Comparison of ENCODE assay signal across 21 cellular contexts in genomic region chr1:6099297-6099696, GRCh38. TPM values are rescaled to one million over a fixed set of nuclear protein-coding genes. Genes with fewer than 3 reads are reported as not detected.
DNase-seq lines count a peak whose midpoint lies in the region; ATAC-seq, FAIRE-seq and TF ChIP-seq lines count a peak whose summit lies in the region.
"Had no signal": no experiment of that assay in that cellular context is flagged by ENCODE, and none has a peak within 500 bp of the region (broad histone marks: within the 10 kb centered on the region; RNA-seq: fewer than 3 reads in every experiment).

No MANE protein-coding gene starts in this region.

- H3K79me1 ChIP-seq in neuronal stem cell (ENCODE audit: low read depth, low read length), result peaks cover 1% of the 10 kb centered on the region

- no peak for TF ChIP-seq CTCF in right atrium auricular region (IDR thresholded peaks at IDR 0.05)
- TF ChIP-seq CTCF in K562 (IDR thresholded peaks at IDR 0.05 in 2 of 3, conservative IDR thresholded peaks at IDR 0.05 in 1 of 3; ENCODE audit: insufficient read depth in 2 of 3, low read depth in 1 of 3, low read length in 3 of 3), result no peak
- no peak for TF ChIP-seq CTCF in vagina (IDR thresholded peaks at IDR 0.05)

- H2BK12ac ChIP-seq in neuronal stem cell (ENCODE audit: low read length), result no peak overlapping the region

- POLR2A ChIA-PET in K562 (lab: Yijun Ruan, JAX), result interaction anchor here (0.6 kb wide), 1 partner anchor 49 kb away, joined by 3 read pairs; no protein-coding TSS in a partner anchor

- WGBS in K562 (ENCODE audit: insufficient coverage, low coverage, missing lambda C conversion rate), result 13% methylated on average over 15 of the region's 15 CpGs
- no CpG with 5 or more reads among the region's 15 CpGs for WGBS in neuronal stem cell (ENCODE audit: extremely low coverage in 2 of 2, insufficient read length in 2 of 2, insufficient replicate concordance in 1 of 2), 2 donors

- no peaks in the 10 kb centered on the region for H3K79me2 ChIP-seq in K562 (ENCODE audit: control insufficient read depth, insufficient read depth, low read length)

- H3K9me3 ChIP-seq in right atrium auricular region (no peaks in the 10 kb centered on the region), K562 (replicated peaks; ENCODE audit: control insufficient read depth, insufficient read depth, low read depth, low read length) (no peaks in the 10 kb centered on the region), neuronal stem cell (replicated peaks in 1 of 2; ENCODE audit: control insufficient read depth in 2 of 2, insufficient read depth in 1 of 2, low read depth in 1 of 2, low read length in 2 of 2) (no peaks in the 10 kb centered on the region), vagina (no peaks in the 10 kb centered on the region)
- H3K9me3 ChIP-seq: BE2C had no signal

- peak overlapping the region; percentile 90 for H2AK5ac ChIP-seq in neuronal stem cell (ENCODE audit: low read depth, low read length)

- TF ChIP-seq RAD21 in K562 (CRISPR knock-in tag; conservative IDR thresholded peaks at IDR 0.05 in 1 of 2, IDR thresholded peaks at IDR 0.05 in 1 of 2), result no peak

- H4K91ac ChIP-seq in neuronal stem cell (ENCODE audit: low read depth, low read length, poor library complexity), result peak overlapping the region; percentile 64

- H3K4ac ChIP-seq in neuronal stem cell (ENCODE audit: low read length), result no peak overlapping the region

- no peak overlapping the region for H3K9ac ChIP-seq in K562 (ENCODE audit: insufficient read depth in 1 of 2, low read depth in 2 of 2, low read length in 2 of 2)
- H3K9ac ChIP-seq in neuronal stem cell (ENCODE audit: low read depth, low read length, poor library complexity), result no peak overlapping the region

- H3K23ac ChIP-seq in neuronal stem cell (ENCODE audit: low read depth, low read length, poor library complexity), result no peak overlapping the region

- H2AFZ ChIP-seq in K562 (ENCODE audit: low read depth, low read length) (no peak overlapping the region), neuronal stem cell (ENCODE audit: low read length) (no peak overlapping the region)
- H2AFZ ChIP-seq: GM23338 had no signal

- H3K4me1 ChIP-seq in right atrium auricular region, result no peaks in the 10 kb centered on the region
- peaks cover 0 to 26% of the 10 kb centered on the region in 2 experiments; a peak in 1 of 5 replicates for H3K4me1 ChIP-seq in K562 (replicated peaks in 1 of 2; ENCODE audit: control insufficient read depth in 2 of 2, insufficient read depth in 2 of 2, low read length in 2 of 2)
- peaks cover 0 to 24% of the 10 kb centered on the region in 2 donors for H3K4me1 ChIP-seq in neuronal stem cell (ENCODE audit: control insufficient read depth in 2 of 2, insufficient read depth in 1 of 2, low read depth in 1 of 2, low read length in 2 of 2)
- H3K4me1 ChIP-seq in vagina, result peaks cover 20% of the 10 kb centered on the region
- H3K4me1 ChIP-seq: BE2C had no signal

- no peak overlapping the region for H2BK120ac ChIP-seq in neuronal stem cell (ENCODE audit: low read depth, low read length)

- H3K9me1 ChIP-seq in K562 (ENCODE audit: control insufficient read depth, insufficient read depth, low read length), result no peaks in the 10 kb centered on the region

- H2BK5ac ChIP-seq in neuronal stem cell (ENCODE audit: low read length), result peak overlapping the region; percentile 87

- BruUV-seq in K562 (replicated peaks; lab: Mats Ljungman, UMichigan), result no TSS peak

- H3K4me3 ChIP-seq in right atrium auricular region (no peak overlapping the region), K562 (no peak overlapping the region), neuronal stem cell (ENCODE audit: low read length in 2 of 2) (no peak overlapping the region), vagina (no peak overlapping the region)
- H3K4me3 ChIP-seq: GM23338 had no signal

- H3K27me3 ChIP-seq in right atrium auricular region, result no peaks in the 10 kb centered on the region
- H3K27me3 ChIP-seq in K562 (ENCODE audit: control insufficient read depth in 2 of 2, insufficient read depth in 2 of 2, low read length in 2 of 2), result peaks cover 22 to 76% of the 10 kb centered on the region in 2 experiments; a peak in 4 of 5 replicates
- H3K27me3 ChIP-seq in neuronal stem cell (ENCODE audit: control insufficient read depth in 3 of 3, insufficient read depth in 3 of 3, low read depth in 1 of 3, low read length in 3 of 3), result peaks cover 0 to 46% (median 0%) of the 10 kb centered on the region in 3 experiments
- H3K27me3 ChIP-seq in vagina, result no peaks in the 10 kb centered on the region
- H3K27me3 ChIP-seq: BE2C had no signal

- no peak overlapping the region for H3K14ac ChIP-seq in neuronal stem cell (ENCODE audit: low read length)

- H4K8ac ChIP-seq in neuronal stem cell (ENCODE audit: low read depth, low read length), result peak overlapping the region; percentile 48

- TF ChIP-seq POLR2A in K562 (conservative IDR thresholded peaks at IDR 0.05) (no peak), vagina (IDR thresholded peaks at IDR 0.05) (no peak)

- no peak for FAIRE-seq in K562 (lab: Jason Lieb, UNC)
- FAIRE-seq: A204.1, GM19239 had no signal

- intact Hi-C loops in Right ventricle myocardium inferior (cut with DNase I) (no loop called here), K562 (cut with micrococcal nuclease) (no loop called here), vagina (cut with DNase I) (no loop called here)

- peak overlapping the region; percentile 84 for H3K18ac ChIP-seq in neuronal stem cell (ENCODE audit: low read length)

- in situ Hi-C loops in K562 (cut with MboI), result no loop called here

- ATAC-seq in Right ventricle myocardium inferior (no peak), K562 (no peak), HG03196 (IDR thresholded peaks at IDR 0.05; ENCODE audit: unreplicated experiment) (no peak)

- H3K27ac ChIP-seq in right atrium auricular region, result no peak overlapping the region
- no peak overlapping the region for H3K27ac ChIP-seq in K562 (ENCODE audit: extremely low read depth, low read depth, low read length)
- no peak overlapping the region for H3K27ac ChIP-seq in neuronal stem cell (replicated peaks; ENCODE audit: low read length)
- peak overlapping the region; percentile 82 for H3K27ac ChIP-seq in vagina

- H3K4me2 ChIP-seq in K562 (ENCODE audit: insufficient read depth, low read length) (no peak overlapping the region), neuronal stem cell (ENCODE audit: insufficient read depth, low read length, poor library complexity, severe bottlenecking) (no peak overlapping the region)
- H3K4me2 ChIP-seq: GM23338 had no signal

- H3K36me3 ChIP-seq in right atrium auricular region (no peaks in the 10 kb centered on the region), K562 (ENCODE audit: control insufficient read depth, insufficient read depth, low read length) (no peaks in the 10 kb centered on the region), neuronal stem cell (replicated peaks in 1 of 2; ENCODE audit: control insufficient read depth in 2 of 2, insufficient read depth in 2 of 2, low read length in 2 of 2) (no peaks in the 10 kb centered on the region), vagina (no peaks in the 10 kb centered on the region)
- H3K36me3 ChIP-seq: BE2C had no signal

- H2BK15ac ChIP-seq in neuronal stem cell (ENCODE audit: low read length), result peak overlapping the region; percentile 99

- CTCF ChIA-PET in K562 (lab: Yijun Ruan, JAX; ENCODE audit: low intra/inter-chr PET ratio), result no interaction called here

- DNase-seq in Right ventricle myocardium inferior (ENCODE audit: missing footprints) (peak; percentile 16), right atrium auricular region (ENCODE audit: low spot score) (no peak), K562 (ENCODE audit: extremely low read depth in 1 of 4, low spot score in 3 of 4) (no peak), neuronal stem cell (ENCODE audit: low spot score) (no peak), vagina (ENCODE audit: extremely low spot score in 2 of 2) (no peak), CD1c-positive myeloid dendritic cell (ENCODE audit: extremely low spot score) (no peak), NCI-H510A (lab: John Stamatoyannopoulos, UW) (no peak)
- DNase-seq: DMS153, GF-D8, HCEC 1CT, NCI-H1092 treated with DMSO at 0.1 percent for 48 hours, NCI-H2081 treated with DMSO at 0.1 percent for 48 hours, NCI-H510A treated with DMSO at 0.1 percent for 48 hours, NCI-H774, OCI-M1, SIG-M5 had no signal

- H4K20me1 ChIP-seq in K562 (replicated peaks; ENCODE audit: control insufficient read depth, insufficient read depth, low read length), result peaks cover 21% of the 10 kb centered on the region

- no peak for TF ChIP-seq EP300 in K562 (IDR thresholded peaks at IDR 0.05; ENCODE audit: low read length)

TF ChIP-seq in K562, 482 proteins besides CTCF, POLR2A, EP300 and RAD21:
- no peak for TF ChIP-seq BACH1 (tag; IDR thresholded peaks at IDR 0.05)
- TF ChIP-seq POLR2G (IDR thresholded peaks at IDR 0.05; ENCODE audit: low read depth, low read length), result 0 out of 2 replicates have a peak, but pooled peaks have one; percentile 13

RNA-seq across cellular contexts. Expression of gene KCNAB2, which starts 53.6 kb away (rescaled TPM):
- total RNA-seq in Right ventricle myocardium inferior (21.0 TPM), right atrium auricular region (10 to 100 TPM in 1 of 2 donors, 1 to 10 TPM in 1; 9.3 to 14.3 TPM), K562 (2014; rRNA removed) (4.0 and 11.1 TPM in 2 replicates), K562 (2014; rRNA removed; fragmentation: Illumina TruSeq; extraction: Trizol) (7.1 and 7.2 TPM in 2 replicates), K562 (2015; rRNA removed; fragmentation: Illumina TruSeq; extraction: Trizol) (6.1 and 6.4 TPM in 2 replicates), K562 (2021) (14.7 and 15.8 TPM in 2 replicates), vagina (8.8 TPM)
- total RNA-seq in K562 (2011; cell fraction: chromatin; rRNA removed; ENCODE audit: low replicate concordance), result 23.9 and 48.7 TPM in 2 replicates
- 31.2 and 38.0 TPM in 2 replicates for total RNA-seq in K562 (2011; cell fraction: nucleolus; rRNA removed)
- total RNA-seq in K562 (2011; cell fraction: nucleoplasm; rRNA removed), result 23.7 and 24.4 TPM in 2 replicates
- polyA plus RNA-seq in K562 (2011; rRNA removed) (5.8 and 7.4 TPM in 2 replicates), K562 (2014; fragmentation: Illumina TruSeq; extraction: Trizol) (8.1 and 8.2 TPM in 2 replicates), K562 (2014; fragmentation: Nextera tagmentation; extraction: Ambion mirVana) (1 to 10 TPM; 1.8 to 2.4 TPM), K562 (2014; rRNA removed) (8.3 and 10.8 TPM in 2 replicates)
- 3.5 and 7.3 TPM in 2 replicates for polyA plus RNA-seq in K562 (2011; cell fraction: cytosol; rRNA removed)
- polyA plus RNA-seq in K562 (2011; cell fraction: nucleus; rRNA removed), result 19.8 and 26.0 TPM in 2 replicates
- polyA plus RNA-seq in K562 (2012), result 11.8 and 15.5 TPM in 2 replicates
- 2.0 and 5.5 TPM in 2 replicates for polyA minus RNA-seq in K562 (2011; rRNA and poly(A)+ RNA removed)
- polyA minus RNA-seq in K562 (2011; cell fraction: cytosol; rRNA and poly(A)+ RNA removed), result 3.7 and 4.5 TPM in 2 replicates
- 13.6 and 16.0 TPM in 2 replicates for polyA minus RNA-seq in K562 (2011; cell fraction: nucleus; rRNA and poly(A)+ RNA removed)
- 5.4 TPM for polyA plus RNA-seq in neuronal stem cell (2013, experiment 1 of 2)
- 6.0 TPM for polyA plus RNA-seq in neuronal stem cell (2013, experiment 2 of 2)
